ENCODE assay signal across 8 cellular contexts in the genomic region with DNA sequence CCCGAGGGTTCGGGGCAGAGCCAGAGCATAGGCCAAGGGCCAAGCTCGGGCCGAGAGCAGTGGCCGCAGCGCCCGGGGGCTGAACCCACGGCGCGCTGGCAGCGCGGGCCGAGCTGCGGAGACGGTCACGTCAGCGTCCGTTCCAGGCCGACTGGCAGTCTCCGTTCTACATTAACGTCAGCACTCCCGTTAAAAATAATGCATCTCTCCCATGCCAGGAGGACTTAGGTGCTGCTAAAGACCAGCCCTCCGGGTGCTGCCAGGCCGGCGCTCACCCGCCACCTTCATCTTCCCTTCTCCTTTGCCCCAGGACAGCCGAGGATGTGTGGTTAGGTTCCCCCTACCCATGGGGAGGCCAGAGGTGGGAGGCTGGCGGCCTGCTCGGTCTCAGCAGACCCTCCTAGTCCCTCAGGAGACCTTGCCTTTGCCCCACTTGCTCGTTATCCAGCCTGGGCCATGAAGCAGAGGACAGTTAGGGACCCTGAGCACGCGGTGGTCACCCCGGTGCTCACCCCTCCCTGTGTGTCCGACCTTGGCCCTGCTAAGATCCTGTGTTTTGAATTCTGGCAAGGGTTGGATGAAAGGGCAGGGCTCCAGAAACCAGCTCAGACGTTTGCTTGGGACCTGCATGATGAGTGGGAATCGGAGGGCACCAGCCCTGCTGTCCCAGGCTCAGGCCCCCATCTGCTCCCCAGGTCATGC. TPM values are rescaled to one million over a fixed set of nuclear protein-coding genes. Genes with fewer than 3 reads are reported as not detected.
DNase-seq lines count a peak whose midpoint lies in the region; ATAC-seq, FAIRE-seq and TF ChIP-seq lines count a peak whose summit lies in the region.

No MANE protein-coding gene starts in this region.

- peak overlapping the region; percentile 74 for H3K9ac ChIP-seq in MM.1S (ENCODE audit: low read length)
- H3K9ac ChIP-seq in HepG2 (ENCODE audit: insufficient read depth, low read depth, low read length): peak overlapping the region; percentile 86

- H2AFZ ChIP-seq in MM.1S (ENCODE audit: low read length) (peak overlapping the region; percentile 63; the same call in 1 of the 2 replicates), HepG2 (ENCODE audit: low read length) (no peak overlapping the region)

- TF ChIP-seq CTCF in DOHH2 (IDR thresholded peaks at IDR 0.05; ENCODE audit: low read depth, low read length, poor library complexity, severe bottlenecking) (no peak), MM.1S (IDR thresholded peaks at IDR 0.05; ENCODE audit: low read length) (no peak), HepG2 (CRISPR knock-in tag; IDR thresholded peaks at IDR 0.05) (no peak), thyroid gland (IDR thresholded peaks at IDR 0.05) (no peak)

- in situ Hi-C loops in HepG2 (cut with HindIII; ENCODE audit: extremely low pct_ligation_motif_present, low pct_unique_long_range_greater_than_20kb): no loop called here

- H3F3A ChIP-seq in DOHH2 (ENCODE audit: control insufficient read depth, insufficient read depth) (no peaks in the 10 kb centered on the region), MM.1S (ENCODE audit: insufficient read depth, low read length) (0 out of 2 replicates have a peak, but pooled peaks cover 3% of the 10 kb centered on the region)

- TF ChIP-seq RAD21 in HepG2 (CRISPR knock-in tag; IDR thresholded peaks at IDR 0.05): no peak

- H3K4me2 ChIP-seq in DOHH2 (ENCODE audit: low read length): peak overlapping the region; percentile 83
- peak overlapping the region; percentile 88 for H3K4me2 ChIP-seq in MM.1S (ENCODE audit: low read depth, low read length)
- H3K4me2 ChIP-seq in HepG2 (ENCODE audit: low read depth, low read length): peak overlapping the region; percentile 95

- TF ChIP-seq EP300 in HepG2 (IDR thresholded peaks at IDR 0.05; ENCODE audit: low read depth in 2 of 2, low read length in 2 of 2) (no peak), HepG2 (CRISPR knock-in tag; IDR thresholded peaks at IDR 0.05; ENCODE audit: borderline replicate concordance) (no peak)

- CTCF ChIA-PET in HepG2 (lab: Yijun Ruan, JAX; ENCODE audit: low intra/inter-chr PET ratio, low total read pairs): no interaction called here

- H3K79me2 ChIP-seq in DOHH2 (ENCODE audit: control insufficient read depth, low read length) (peaks cover 7% of the 10 kb centered on the region), MM.1S (ENCODE audit: low read length) (peaks cover 9% of the 10 kb centered on the region), HepG2 (ENCODE audit: insufficient read depth, low read length) (peaks cover 2% of the 10 kb centered on the region)

- BruUV-seq in HepG2 (replicated peaks; lab: Mats Ljungman, UMichigan): no TSS peak

- 11% methylated on average over 9 of the region's 36 CpGs for WGBS in HepG2 (ENCODE audit: low lambda C conversion rate)
- 19 to 34% methylated on average over 11 to 14 of the region's 36 CpGs for WGBS in thyroid gland, 2 donors

- FAIRE-seq in HepG2 (lab: Jason Lieb, UNC): no peak

- DNase-seq in MM.1S (peak; percentile 26), caudate nucleus (lab: John Stamatoyannopoulos, UW) (peak in 4 of 61 donors; percentile 32 to 67 (median 50)), HepG2 (ENCODE audit: low spot score) (no peak), thyroid gland (peak; percentile 40 to 41), HPDE6-E6E7 (ENCODE audit: extremely low spot score) (no peak)

- peaks cover 9% of the 10 kb centered on the region; the same call in 1 of the 2 replicates for H3K36me3 ChIP-seq in DOHH2 (ENCODE audit: control insufficient read depth, low read length)
- no peaks in the 10 kb centered on the region for H3K36me3 ChIP-seq in MM.1S (replicated peaks; ENCODE audit: insufficient read depth, low read length)
- H3K36me3 ChIP-seq in HepG2 (replicated peaks in 1 of 2; ENCODE audit: control insufficient read depth in 1 of 2, insufficient read depth in 2 of 2, low read length in 2 of 2): peaks cover 4 to 17% of the 10 kb centered on the region in 2 experiments; a peak in 3 of 5 replicates
- H3K36me3 ChIP-seq in thyroid gland: peaks cover 0 to 6% of the 10 kb centered on the region in 2 donors

- intact Hi-C loops in HepG2 (cut with micrococcal nuclease; ENCODE audit: unreplicated experiment): no loop called here
- intact Hi-C loops in thyroid gland (cut with DNase I): no loop called here

- TF ChIP-seq POLR2A in HepG2 (IDR thresholded peaks at IDR 0.05; ENCODE audit: insufficient read depth in 1 of 2, low read depth in 2 of 2, low read length in 2 of 2): peak; percentile 28 to 50; a peak in 2 of 4 replicates
- no peak for TF ChIP-seq POLR2A in thyroid gland (IDR thresholded peaks at IDR 0.05)

- peaks cover 8% of the 10 kb centered on the region for H3K27me3 ChIP-seq in DOHH2 (ENCODE audit: control insufficient read depth, low read length)
- no peaks in the 10 kb centered on the region for H3K27me3 ChIP-seq in MM.1S (replicated peaks; ENCODE audit: insufficient read depth, low read length)
- H3K27me3 ChIP-seq in HepG2 (ENCODE audit: control insufficient read depth in 1 of 2, insufficient read depth in 2 of 2, low read length in 2 of 2): peaks cover under 1 to 5% of the 10 kb centered on the region in 2 experiments; a peak in 2 of 5 replicates
- H3K27me3 ChIP-seq in thyroid gland: no peaks in the 10 kb centered on the region

- H4K20me1 ChIP-seq in DOHH2 (ENCODE audit: control insufficient read depth, insufficient read depth, low read depth, low read length): no peaks in the 10 kb centered on the region
- H4K20me1 ChIP-seq in MM.1S (ENCODE audit: insufficient read depth, low read length): no peaks in the 10 kb centered on the region
- H4K20me1 ChIP-seq in HepG2 (ENCODE audit: insufficient read depth, low read length): no peaks in the 10 kb centered on the region

- H3K27ac ChIP-seq in DOHH2 (ENCODE audit: low read depth, low read length) (0 out of 2 replicates have a peak overlapping the region, but pooled peaks have one; percentile 13), MM.1S (ENCODE audit: low read length) (no peak overlapping the region), caudate nucleus (ENCODE audit: low read depth, low read length) (peak overlapping the region; percentile 67), HepG2 (ENCODE audit: extremely low read length, insufficient read depth, low read length) (peak overlapping the region; percentile 62), thyroid gland (peak overlapping the region; percentile 72 to 92 (median 88))

- H3K4me1 ChIP-seq in DOHH2 (ENCODE audit: control insufficient read depth, low read length) (peaks cover 23% of the 10 kb centered on the region), MM.1S (ENCODE audit: low read length) (peaks cover 21% of the 10 kb centered on the region), HepG2 (ENCODE audit: insufficient read depth, low read length) (peaks cover 52% of the 10 kb centered on the region), thyroid gland (peaks cover 44 to 55% of the 10 kb centered on the region in 2 donors)

- H3K4me3 ChIP-seq in DOHH2 (ENCODE audit: low read length) (peak overlapping the region; percentile 75), MM.1S (ENCODE audit: low read length) (peak overlapping the region; percentile 90), HepG2 (replicated peaks in 1 of 3; ENCODE audit: insufficient read depth in 1 of 3, low read depth in 2 of 3, low read length in 3 of 3) (peak overlapping the region; percentile 63 to 84 (median 80)), thyroid gland (replicated peaks in 1 of 3) (peak overlapping the region; percentile 48 to 79 (median 66))

- no peaks in the 10 kb centered on the region for H3K9me2 ChIP-seq in DOHH2 (replicated peaks; ENCODE audit: control insufficient read depth, low read length)
- no peaks in the 10 kb centered on the region for H3K9me2 ChIP-seq in MM.1S (replicated peaks; ENCODE audit: insufficient read depth, low read length)

- H3K9me3 ChIP-seq in DOHH2 (ENCODE audit: control insufficient read depth, insufficient read depth, low read length) (no peaks in the 10 kb centered on the region), MM.1S (replicated peaks; ENCODE audit: insufficient read depth, low read length) (no peaks in the 10 kb centered on the region), HepG2 (ENCODE audit: low read length) (no peaks in the 10 kb centered on the region), thyroid gland (no peaks in the 10 kb centered on the region)

- POLR2A ChIA-PET in HepG2 (lab: Yijun Ruan, JAX): interaction anchor here (1.9 kb wide), 1 partner anchor 13 kb away, joined by 6 read pairs; no protein-coding TSS in a partner anchor

- ATAC-seq in GM21360 (IDR thresholded peaks at IDR 0.05; ENCODE audit: unreplicated experiment): peak; percentile 4
- no peak for ATAC-seq in HepG2
- no peak for ATAC-seq in HG03108 (IDR thresholded peaks at IDR 0.05; ENCODE audit: unreplicated experiment)

RNA-seq across cellular contexts. Expression of a gene that starts 0.6 kb away (rescaled TPM):
- total RNA-seq in HepG2 (2016; rRNA removed; fragmentation: Illumina TruSeq; extraction: Trizol): 56.4 and 62.5 TPM in 2 replicates
- total RNA-seq in HepG2 (2016; cell fraction: cytosol; rRNA removed; fragmentation: Illumina TruSeq; extraction: Trizol; ENCODE audit: low read depth): 46.3 and 53.1 TPM in 2 replicates
- total RNA-seq in HepG2 (2016; cell fraction: insoluble cytoplasmic fraction; rRNA removed; fragmentation: Illumina TruSeq; extraction: Trizol): 55.9 and 64.7 TPM in 2 replicates
- total RNA-seq in HepG2 (2016; cell fraction: membrane; rRNA removed; fragmentation: Illumina TruSeq; extraction: Trizol): 57.4 and 76.0 TPM in 2 replicates
- 33.2 and 35.5 TPM in 2 replicates for total RNA-seq in HepG2 (2016; cell fraction: nucleus; rRNA removed; fragmentation: Illumina TruSeq; extraction: Trizol)
- 59.1 and 74.2 TPM in 2 replicates for polyA plus RNA-seq in HepG2 (2011; rRNA removed)
- polyA plus RNA-seq in HepG2 (2011; cell fraction: cytosol; rRNA removed): 62.1 and 108 TPM in 2 replicates
- 58.8 and 62.5 TPM in 2 replicates for polyA plus RNA-seq in HepG2 (2011; cell fraction: nucleus; rRNA removed)
- 30.3 and 43.2 TPM in 2 replicates for polyA plus RNA-seq in HepG2 (2012)
- 53.6 and 59.3 TPM in 2 replicates for polyA plus RNA-seq in HepG2 (2016; cell fraction: cytosol; fragmentation: Illumina TruSeq; extraction: Trizol; ENCODE audit: low read depth)
- 53.6 and 58.3 TPM in 2 replicates for polyA plus RNA-seq in HepG2 (2016; cell fraction: insoluble cytoplasmic fraction; fragmentation: Illumina TruSeq; extraction: Trizol; ENCODE audit: low read depth)
- polyA plus RNA-seq in HepG2 (2016; cell fraction: membrane; fragmentation: Illumina TruSeq; extraction: Trizol; ENCODE audit: low read depth): 56.7 and 61.4 TPM in 2 replicates
- polyA plus RNA-seq in HepG2 (2016; cell fraction: nucleus; fragmentation: Illumina TruSeq; extraction: Trizol; ENCODE audit: insufficient read depth, low read depth): 53.3 and 60.6 TPM in 2 replicates
- polyA minus RNA-seq in HepG2 (2011; rRNA and poly(A)+ RNA removed; ENCODE audit: low replicate concordance): 22.4 and 34.8 TPM in 2 replicates
- polyA minus RNA-seq in HepG2 (2011; cell fraction: cytosol; rRNA and poly(A)+ RNA removed): 27.0 and 35.2 TPM in 2 replicates
- 5.8 and 10.3 TPM in 2 replicates for polyA minus RNA-seq in HepG2 (2011; cell fraction: nucleus; rRNA and poly(A)+ RNA removed)
- 100 to 1,000 TPM in 2 of 4 donors, 10 to 100 TPM in 2; 75.8 to 150 (median 104) TPM for total RNA-seq in thyroid gland

RNA-seq across cellular contexts. Expression of a gene that starts 6.2 kb away (rescaled TPM):
- total RNA-seq in HepG2 (2016; rRNA removed; fragmentation: Illumina TruSeq; extraction: Trizol) (1.8 and 5.4 TPM in 2 replicates), thyroid gland (10 to 100 TPM; 20.4 to 35.4 (median 28.4) TPM)
- 0.81 and 1.8 TPM in 2 replicates for total RNA-seq in HepG2 (2016; cell fraction: cytosol; rRNA removed; fragmentation: Illumina TruSeq; extraction: Trizol; ENCODE audit: low read depth)
- total RNA-seq in HepG2 (2016; cell fraction: insoluble cytoplasmic fraction; rRNA removed; fragmentation: Illumina TruSeq; extraction: Trizol): 1.4 and 5.9 TPM in 2 replicates
- 0.96 and 1.5 TPM in 2 replicates for total RNA-seq in HepG2 (2016; cell fraction: membrane; rRNA removed; fragmentation: Illumina TruSeq; extraction: Trizol)
- total RNA-seq in HepG2 (2016; cell fraction: nucleus; rRNA removed; fragmentation: Illumina TruSeq; extraction: Trizol): 6.4 and 8.4 TPM in 2 replicates
- polyA plus RNA-seq in HepG2 (2011; rRNA removed): 26.9 and 28.1 TPM in 2 replicates
- 8.5 and 9.9 TPM in 2 replicates for polyA plus RNA-seq in HepG2 (2011; cell fraction: cytosol; rRNA removed)
- polyA plus RNA-seq in HepG2 (2011; cell fraction: nucleus; rRNA removed): 199 and 238 TPM in 2 replicates
- polyA plus RNA-seq in HepG2 (2012): 4.3 and 9.2 TPM in 2 replicates
- polyA plus RNA-seq in HepG2 (2016; cell fraction: cytosol; fragmentation: Illumina TruSeq; extraction: Trizol; ENCODE audit: low read depth): 0.72 and 0.88 TPM in 2 replicates
- polyA plus RNA-seq in HepG2 (2016; cell fraction: insoluble cytoplasmic fraction; fragmentation: Illumina TruSeq; extraction: Trizol; ENCODE audit: low read depth): 1.7 and 2.1 TPM in 2 replicates
- polyA plus RNA-seq in HepG2 (2016; cell fraction: membrane; fragmentation: Illumina TruSeq; extraction: Trizol; ENCODE audit: low read depth): 1.1 and 1.3 TPM in 2 replicates
- polyA plus RNA-seq in HepG2 (2016; cell fraction: nucleus; fragmentation: Illumina TruSeq; extraction: Trizol; ENCODE audit: insufficient read depth, low read depth): 26.0 and 29.9 TPM in 2 replicates
- polyA minus RNA-seq in HepG2 (2011; rRNA and poly(A)+ RNA removed; ENCODE audit: low replicate concordance): 10.2 and 17.2 TPM in 2 replicates
- 4.0 and 4.5 TPM in 2 replicates for polyA minus RNA-seq in HepG2 (2011; cell fraction: cytosol; rRNA and poly(A)+ RNA removed)
- 18.3 and 18.5 TPM in 2 replicates for polyA minus RNA-seq in HepG2 (2011; cell fraction: nucleus; rRNA and poly(A)+ RNA removed)

RNA-seq across cellular contexts. Expression of a gene that starts 25.0 kb away (rescaled TPM):
- total RNA-seq in HepG2 (2016; rRNA removed; fragmentation: Illumina TruSeq; extraction: Trizol) (97.4 and 103 TPM in 2 replicates), thyroid gland (10 to 100 TPM; 16.1 to 53.6 (median 34.8) TPM)
- 131 and 159 TPM in 2 replicates for total RNA-seq in HepG2 (2016; cell fraction: cytosol; rRNA removed; fragmentation: Illumina TruSeq; extraction: Trizol; ENCODE audit: low read depth)
- total RNA-seq in HepG2 (2016; cell fraction: insoluble cytoplasmic fraction; rRNA removed; fragmentation: Illumina TruSeq; extraction: Trizol): 98.3 and 99.2 TPM in 2 replicates
- total RNA-seq in HepG2 (2016; cell fraction: membrane; rRNA removed; fragmentation: Illumina TruSeq; extraction: Trizol): 209 and 211 TPM in 2 replicates
- total RNA-seq in HepG2 (2016; cell fraction: nucleus; rRNA removed; fragmentation: Illumina TruSeq; extraction: Trizol): 35.7 and 35.9 TPM in 2 replicates
- polyA plus RNA-seq in HepG2 (2011; rRNA removed): 26.5 and 34.1 TPM in 2 replicates
- 30.0 and 42.1 TPM in 2 replicates for polyA plus RNA-seq in HepG2 (2011; cell fraction: cytosol; rRNA removed)
- 14.5 and 15.2 TPM in 2 replicates for polyA plus RNA-seq in HepG2 (2011; cell fraction: nucleus; rRNA removed)
- 20.6 and 26.4 TPM in 2 replicates for polyA plus RNA-seq in HepG2 (2012)
- polyA plus RNA-seq in HepG2 (2016; cell fraction: cytosol; fragmentation: Illumina TruSeq; extraction: Trizol; ENCODE audit: low read depth): 174 and 209 TPM in 2 replicates
- 104 and 113 TPM in 2 replicates for polyA plus RNA-seq in HepG2 (2016; cell fraction: insoluble cytoplasmic fraction; fragmentation: Illumina TruSeq; extraction: Trizol; ENCODE audit: low read depth)
- polyA plus RNA-seq in HepG2 (2016; cell fraction: membrane; fragmentation: Illumina TruSeq; extraction: Trizol; ENCODE audit: low read depth): 222 and 223 TPM in 2 replicates
- polyA plus RNA-seq in HepG2 (2016; cell fraction: nucleus; fragmentation: Illumina TruSeq; extraction: Trizol; ENCODE audit: insufficient read depth, low read depth): 66.9 and 75.9 TPM in 2 replicates
- 12.7 and 34.1 TPM in 2 replicates for polyA minus RNA-seq in HepG2 (2011; rRNA and poly(A)+ RNA removed; ENCODE audit: low replicate concordance)
- polyA minus RNA-seq in HepG2 (2011; cell fraction: cytosol; rRNA and poly(A)+ RNA removed): 4.7 and 7.8 TPM in 2 replicates
- polyA minus RNA-seq in HepG2 (2011; cell fraction: nucleus; rRNA and poly(A)+ RNA removed): 7.2 and 9.5 TPM in 2 replicates

RNA-seq across cellular contexts. Expression of a gene that starts 25.2 kb away (rescaled TPM):
- total RNA-seq in HepG2 (2016; rRNA removed; fragmentation: Illumina TruSeq; extraction: Trizol): 18.8 and 22.4 TPM in 2 replicates
- 10.0 and 10.3 TPM in 2 replicates for total RNA-seq in HepG2 (2016; cell fraction: cytosol; rRNA removed; fragmentation: Illumina TruSeq; extraction: Trizol; ENCODE audit: low read depth)
- 19.8 and 23.7 TPM in 2 replicates for total RNA-seq in HepG2 (2016; cell fraction: insoluble cytoplasmic fraction; rRNA removed; fragmentation: Illumina TruSeq; extraction: Trizol)
- total RNA-seq in HepG2 (2016; cell fraction: membrane; rRNA removed; fragmentation: Illumina TruSeq; extraction: Trizol): 11.2 and 12.8 TPM in 2 replicates
- 8.8 and 11.3 TPM in 2 replicates for total RNA-seq in HepG2 (2016; cell fraction: nucleus; rRNA removed; fragmentation: Illumina TruSeq; extraction: Trizol)
- 14.8 TPM in 2 replicates for polyA plus RNA-seq in HepG2 (2011; rRNA removed)
- polyA plus RNA-seq in HepG2 (2011; cell fraction: cytosol; rRNA removed): 22.5 and 26.6 TPM in 2 replicates
- 10.5 and 11.1 TPM in 2 replicates for polyA plus RNA-seq in HepG2 (2011; cell fraction: nucleus; rRNA removed)
- polyA plus RNA-seq in HepG2 (2012): 14.3 and 17.5 TPM in 2 replicates
- 9.1 and 9.8 TPM in 2 replicates for polyA plus RNA-seq in HepG2 (2016; cell fraction: cytosol; fragmentation: Illumina TruSeq; extraction: Trizol; ENCODE audit: low read depth)
- 34.2 and 38.7 TPM in 2 replicates for polyA plus RNA-seq in HepG2 (2016; cell fraction: insoluble cytoplasmic fraction; fragmentation: Illumina TruSeq; extraction: Trizol; ENCODE audit: low read depth)
- 11.8 and 11.9 TPM in 2 replicates for polyA plus RNA-seq in HepG2 (2016; cell fraction: membrane; fragmentation: Illumina TruSeq; extraction: Trizol; ENCODE audit: low read depth)
- 18.2 and 22.9 TPM in 2 replicates for polyA plus RNA-seq in HepG2 (2016; cell fraction: nucleus; fragmentation: Illumina TruSeq; extraction: Trizol; ENCODE audit: insufficient read depth, low read depth)
- polyA minus RNA-seq in HepG2 (2011; rRNA and poly(A)+ RNA removed; ENCODE audit: low replicate concordance): 15.9 and 48.0 TPM in 2 replicates
- 5.5 and 7.7 TPM in 2 replicates for polyA minus RNA-seq in HepG2 (2011; cell fraction: cytosol; rRNA and poly(A)+ RNA removed)
- polyA minus RNA-seq in HepG2 (2011; cell fraction: nucleus; rRNA and poly(A)+ RNA removed): 8.8 and 10.9 TPM in 2 replicates
- 1 to 10 TPM; 3.5 to 6.7 (median 4.6) TPM for total RNA-seq in thyroid gland

RNA-seq across cellular contexts. Expression of a gene that starts 59.9 kb away (rescaled TPM):
- total RNA-seq in HepG2 (2016; rRNA removed; fragmentation: Illumina TruSeq; extraction: Trizol): 5.2 and 6.5 TPM in 2 replicates
- total RNA-seq in HepG2 (2016; cell fraction: cytosol; rRNA removed; fragmentation: Illumina TruSeq; extraction: Trizol; ENCODE audit: low read depth): 11.5 and 11.7 TPM in 2 replicates
- 5.9 and 6.4 TPM in 2 replicates for total RNA-seq in HepG2 (2016; cell fraction: insoluble cytoplasmic fraction; rRNA removed; fragmentation: Illumina TruSeq; extraction: Trizol)
- total RNA-seq in HepG2 (2016; cell fraction: membrane; rRNA removed; fragmentation: Illumina TruSeq; extraction: Trizol): 10.1 and 10.8 TPM in 2 replicates
- 8.0 and 8.3 TPM in 2 replicates for total RNA-seq in HepG2 (2016; cell fraction: nucleus; rRNA removed; fragmentation: Illumina TruSeq; extraction: Trizol)
- polyA plus RNA-seq in HepG2 (2011; rRNA removed): 7.9 and 9.9 TPM in 2 replicates
- 4.5 and 4.8 TPM in 2 replicates for polyA plus RNA-seq in HepG2 (2011; cell fraction: cytosol; rRNA removed)
- 39.7 and 53.9 TPM in 2 replicates for polyA plus RNA-seq in HepG2 (2011; cell fraction: nucleus; rRNA removed)
- 19.3 and 29.5 TPM in 2 replicates for polyA plus RNA-seq in HepG2 (2012)
- 17.8 and 18.7 TPM in 2 replicates for polyA plus RNA-seq in HepG2 (2016; cell fraction: cytosol; fragmentation: Illumina TruSeq; extraction: Trizol; ENCODE audit: low read depth)
- 16.6 and 24.0 TPM in 2 replicates for polyA plus RNA-seq in HepG2 (2016; cell fraction: insoluble cytoplasmic fraction; fragmentation: Illumina TruSeq; extraction: Trizol; ENCODE audit: low read depth)
- polyA plus RNA-seq in HepG2 (2016; cell fraction: membrane; fragmentation: Illumina TruSeq; extraction: Trizol; ENCODE audit: low read depth): 26.9 and 32.5 TPM in 2 replicates
- polyA plus RNA-seq in HepG2 (2016; cell fraction: nucleus; fragmentation: Illumina TruSeq; extraction: Trizol; ENCODE audit: insufficient read depth, low read depth): 24.4 and 31.0 TPM in 2 replicates
- 25.9 and 39.1 TPM in 2 replicates for polyA minus RNA-seq in HepG2 (2011; rRNA and poly(A)+ RNA removed; ENCODE audit: low replicate concordance)
- polyA minus RNA-seq in HepG2 (2011; cell fraction: cytosol; rRNA and poly(A)+ RNA removed): 9.3 and 11.2 TPM in 2 replicates
- polyA minus RNA-seq in HepG2 (2011; cell fraction: nucleus; rRNA and poly(A)+ RNA removed): 12.3 and 19.1 TPM in 2 replicates
- 10 to 100 TPM; 21.8 to 34.3 (median 26.1) TPM for total RNA-seq in thyroid gland

Comparison
In these comparisons a context has a peak if more than half of its experiments do, and no peak if none do; other contexts are left out.
1. DNase-seq: peak in MM.1S (single experiment) and thyroid gland (2 of 2); none in HepG2 (single experiment) and HPDE6-E6E7 (single experiment).
2. POLR2A ChIP-seq: peak in HepG2 (2 of 2); none in thyroid gland (0 of 2).
3. Peak in every context shown above with its lines, with median percentiles within 50 percentile points of each other: H3K4me2 ChIP-seq and H3K4me3 ChIP-seq.